8 cellular contexts compared by ENCODE assay signal in the genomic region with DNA sequence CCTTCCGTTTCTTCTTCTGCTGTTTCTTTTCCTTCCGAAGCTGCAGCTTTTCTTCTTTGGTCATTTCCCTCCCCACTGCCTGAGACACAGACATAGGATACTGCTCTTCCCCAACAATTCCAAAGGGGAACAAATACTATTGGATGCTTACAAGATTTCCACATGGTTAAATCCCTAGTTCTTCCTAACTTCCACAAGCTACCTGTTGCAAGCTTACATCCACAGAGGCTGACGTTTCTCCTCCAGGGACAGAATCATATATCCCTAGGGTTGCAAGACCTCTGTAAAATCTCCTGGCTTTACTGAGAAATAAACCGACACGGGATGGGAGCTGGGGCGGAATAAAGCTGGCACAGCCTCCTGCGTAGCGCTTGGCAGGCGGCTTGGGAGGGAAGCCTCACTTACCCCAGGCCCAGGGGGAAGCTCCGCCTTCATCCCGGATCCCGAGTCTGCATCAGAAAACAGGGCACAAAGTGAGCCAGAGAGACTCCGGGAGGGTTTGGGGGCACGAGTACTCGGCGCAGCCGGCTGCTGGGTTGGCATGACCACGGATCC. TPM values are rescaled to one million over a fixed set of nuclear protein-coding genes. Genes with fewer than 3 reads are reported as not detected.
DNase-seq lines count a peak whose midpoint lies in the region; ATAC-seq and TF ChIP-seq lines count a peak whose summit lies in the region.

No MANE protein-coding gene starts in this region.

- peaks cover 24% of the 10 kb centered on the region for H3K4me1 ChIP-seq in effector memory CD4-positive, alpha-beta T cell (ENCODE audit: control insufficient read depth, insufficient read depth, low read length, poor library complexity, severe bottlenecking)
- peaks cover 18 to 26% of the 10 kb centered on the region in 2 donors for H3K4me1 ChIP-seq in thoracic aorta (ENCODE audit: control insufficient read depth in 1 of 2, low read depth in 2 of 2)

- H3K27ac ChIP-seq in effector memory CD4-positive, alpha-beta T cell (ENCODE audit: insufficient read depth, low read length, poor library complexity, severe bottlenecking), result peak overlapping the region; percentile 89
- H3K27ac ChIP-seq in thoracic aorta, result peak overlapping the region; percentile 86 to 92

- peaks cover 50% of the 10 kb centered on the region for H3K36me3 ChIP-seq in effector memory CD4-positive, alpha-beta T cell (ENCODE audit: control insufficient read depth, insufficient read depth, low read length)
- H3K36me3 ChIP-seq in thoracic aorta, result peaks cover 56% of the 10 kb centered on the region

- peak; percentile 84 for DNase-seq in NCI-H82 (lab: John Stamatoyannopoulos, UW)
- DNase-seq in NCI-H82 treated with DMSO at 0.1 percent for 48 hours (lab: John Stamatoyannopoulos, UW; ENCODE audit: unreplicated experiment), result no peak
- DNase-seq in RPMI7951 (ENCODE audit: low read depth), result peak; percentile 66
- DNase-seq in effector memory CD4-positive, alpha-beta T cell, result no peak
- DNase-seq in lung microvascular endothelial cell (ENCODE audit: low read depth in 2 of 2), result peak; percentile 60 to 70
- DNase-seq in thoracic aorta (ENCODE audit: low spot score), result no peak

- no peaks in the 10 kb centered on the region for H3K9me3 ChIP-seq in effector memory CD4-positive, alpha-beta T cell (ENCODE audit: control insufficient read depth, low read length)
- H3K9me3 ChIP-seq in thoracic aorta, result no peaks in the 10 kb centered on the region

- no peaks in the 10 kb centered on the region for H3K27me3 ChIP-seq in effector memory CD4-positive, alpha-beta T cell (replicated peaks; ENCODE audit: control insufficient read depth, insufficient read depth, low read length, poor library complexity, severe bottlenecking)
- no peaks in the 10 kb centered on the region for H3K27me3 ChIP-seq in thoracic aorta (replicated peaks; ENCODE audit: insufficient read depth)

- ATAC-seq in HG02943 (IDR thresholded peaks at IDR 0.05; ENCODE audit: low read depth, unreplicated experiment) (peak; percentile 20), thoracic aorta (ENCODE audit: insufficient number of reproducible peaks, low FRiP score, low read depth) (peak; percentile 10), HG03521 (IDR thresholded peaks at IDR 0.05; ENCODE audit: unreplicated experiment) (no peak)

- H3K4me3 ChIP-seq in effector memory CD4-positive, alpha-beta T cell (ENCODE audit: insufficient read depth, low read depth, low read length, poor library complexity, severe bottlenecking), result peak overlapping the region; percentile 96
- H3K4me3 ChIP-seq in thoracic aorta, result peak overlapping the region; percentile 84

- TF ChIP-seq CTCF in thoracic aorta (IDR thresholded peaks at IDR 0.05), result no peak

RNA-seq across cellular contexts. Expression of gene EIF2B4, which starts 0.6 kb away (rescaled TPM):
- total RNA-seq in RPMI7951 (2014; rRNA removed; shearing (Covaris generic)), result 31.8 and 36.1 TPM in 2 replicates
- total RNA-seq in lung microvascular endothelial cell (21.4 and 23.0 TPM in 2 replicates), thoracic aorta (10 to 100 TPM; 31.5 to 55.4 TPM)

RNA-seq across cellular contexts. Expression of gene SNX17, which starts 0.9 kb away (rescaled TPM):
- 186 and 191 TPM in 2 replicates for total RNA-seq in RPMI7951 (2014; rRNA removed; shearing (Covaris generic))
- total RNA-seq in lung microvascular endothelial cell (97.9 and 106 TPM in 2 replicates), thoracic aorta (100 to 1,000 TPM in 1 of 2 donors, 10 to 100 TPM in 1; 84.4 to 133 TPM)

RNA-seq across cellular contexts. Expression of gene ZNF513, which starts 11.0 kb away (rescaled TPM):
- total RNA-seq in RPMI7951 (2014; rRNA removed; shearing (Covaris generic)), result 7.9 and 8.8 TPM in 2 replicates
- total RNA-seq in lung microvascular endothelial cell (4.8 and 7.1 TPM in 2 replicates), thoracic aorta (10 to 100 TPM; 10.7 to 10.9 TPM)

RNA-seq across cellular contexts. Expression of gene GTF3C2, which starts 13.0 kb away (rescaled TPM):
- 38.0 and 44.2 TPM in 2 replicates for total RNA-seq in RPMI7951 (2014; rRNA removed; shearing (Covaris generic))
- total RNA-seq in lung microvascular endothelial cell (18.7 and 20.4 TPM in 2 replicates), thoracic aorta (10 to 100 TPM; 56.6 to 58.8 TPM)

RNA-seq across cellular contexts. Expression of gene PPM1G, which starts 39.8 kb away (rescaled TPM):
- 86.5 and 93.4 TPM in 2 replicates for total RNA-seq in RPMI7951 (2014; rRNA removed; shearing (Covaris generic))
- total RNA-seq in lung microvascular endothelial cell, result 74.8 and 78.8 TPM in 2 replicates
- 10 to 100 TPM; 50.2 to 50.4 TPM for total RNA-seq in thoracic aorta

Comparison
In these comparisons a context has a peak if more than half of its experiments do, and no peak if none do; other contexts are left out.
1. DNase-seq: peak in NCI-H82 (single experiment), RPMI7951 (single experiment) and lung microvascular endothelial cell (2 of 2); none in NCI-H82 treated with DMSO at 0.1 percent for 48 hours (single experiment), effector memory CD4-positive, alpha-beta T cell (0 of 3) and thoracic aorta (single experiment).